ENCODE assay signal across 24 cellular contexts in the genomic region with DNA sequence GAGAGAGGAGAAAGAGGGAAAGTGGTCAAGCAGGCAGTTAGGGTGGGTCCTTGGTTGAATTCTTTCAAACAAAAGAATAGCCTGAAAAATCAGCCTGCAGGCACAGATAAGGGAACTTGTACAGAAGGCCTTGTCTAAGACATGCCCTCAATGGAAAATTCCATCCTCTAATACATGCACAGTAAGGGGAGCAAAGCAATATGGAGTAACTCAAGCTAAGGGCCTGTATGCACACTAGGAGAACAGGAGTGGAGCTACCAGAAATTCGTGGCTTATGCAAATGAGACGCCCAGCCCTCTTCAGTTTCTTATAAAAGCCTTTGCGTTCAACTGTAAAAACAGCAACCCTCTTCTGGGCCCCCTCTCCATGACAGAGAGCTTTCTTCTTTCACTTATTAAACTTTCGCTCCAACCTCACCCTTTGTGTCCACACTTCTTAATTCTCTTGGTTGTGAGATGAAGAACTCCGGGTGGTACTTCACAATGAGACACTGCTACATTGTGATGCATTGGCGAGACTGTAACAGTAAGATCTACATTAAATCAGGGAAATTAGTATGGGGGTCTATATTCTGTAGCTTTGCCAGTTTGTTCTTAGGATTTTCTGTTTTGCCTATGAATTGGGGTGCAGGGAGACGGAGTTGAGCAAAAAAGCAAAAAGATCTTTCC.
"Had no signal": no experiment of that assay in that cellular context is flagged by ENCODE, and none has a peak within 500 bp of the region (broad histone marks: within the 10 kb centered on the region; RNA-seq: fewer than 3 reads in every experiment).

No MANE protein-coding gene starts in this region.

- H3K4me1 ChIP-seq: body of pancreas, gastroesophageal sphincter, parathyroid adenoma, transverse colon had no signal

- H2AFZ ChIP-seq: parathyroid adenoma had no signal

- H3K27me3 Mint-ChIP-seq: stimulated activated naive CD8-positive, alpha-beta T cell treated with anti-CD3 and anti-CD28 coated beads, Interleukin-15, amount 100 ng/mL, for 72 hours had no signal

- H3K27ac ChIP-seq: body of pancreas, cardiac muscle cell, gastroesophageal sphincter, parathyroid adenoma, transverse colon had no signal

- H3K4me1 Mint-ChIP-seq: activated naive CD4-positive, alpha-beta T cell treated with anti-CD3 and anti-CD28 coated beads, Interleukin-2, amount 50 U/mL, for 24 hours; memory B cell; nephron; stimulated activated naive CD8-positive, alpha-beta T cell treated with anti-CD3 and anti-CD28 coated beads, Interleukin-15, amount 100 ng/mL, for 72 hours had no signal

- H3K9me3 Mint-ChIP-seq: activated CD4-positive, alpha-beta memory T cell treated with anti-CD3 and anti-CD28 coated beads for 36 hours; endodermal cell; memory B cell; nephron; stimulated activated naive CD8-positive, alpha-beta T cell treated with anti-CD3 and anti-CD28 coated beads, Interleukin-15, amount 100 ng/mL, for 72 hours had no signal

- DNase-seq: activated CD4-positive, alpha-beta memory T cell treated with anti-CD3 and anti-CD28 coated beads for 36 hours; activated CD4-positive, alpha-beta T cell treated with anti-CD3 and anti-CD28 coated beads for 4 hours; activated CD4-positive, CD25-positive, alpha-beta regulatory T cell; activated effector memory CD4-positive, alpha-beta T cell treated with Interleukin-2 at 50 U/mL for 16 hours; activated T-cell treated with anti-CD3 and anti-CD28 coated beads, Interleukin-2, amount 50 U/mL, for 48 hours; anterior cingulate cortex; body of pancreas; cortex of kidney; endodermal cell; head of caudate nucleus; islet precursor cell; left cardiac atrium; nucleus accumbens; right cardiac atrium; stimulated activated CD4-positive, alpha-beta T cell treated with anti-CD3 and anti-CD28 coated beads, Interleukin-12 subunit alpha, Interleukin-12 subunit beta, amount 100 ng/mL, for 4 hours; stimulated activated CD4-positive, alpha-beta T cell treated with anti-CD3 and anti-CD28 coated beads, Interleukin-4, amount 100 ng/mL, for 4 hours; stimulated activated naive CD8-positive, alpha-beta T cell treated with anti-CD3 and anti-CD28 coated beads, Interleukin-15, amount 100 ng/mL, for 72 hours; transverse colon had no signal

- H3K4me3 Mint-ChIP-seq: activated CD4-positive, alpha-beta memory T cell treated with anti-CD3 and anti-CD28 coated beads for 36 hours; activated naive CD4-positive, alpha-beta T cell treated with anti-CD3 and anti-CD28 coated beads, Interleukin-2, amount 50 U/mL, for 24 hours; endodermal cell; memory B cell; nephron; stimulated activated naive CD8-positive, alpha-beta T cell treated with anti-CD3 and anti-CD28 coated beads, Interleukin-15, amount 100 ng/mL, for 72 hours had no signal

- H3K27me3 ChIP-seq: body of pancreas, cardiac muscle cell, gastroesophageal sphincter, transverse colon had no signal

- H3K9me3 ChIP-seq: body of pancreas, gastroesophageal sphincter, transverse colon had no signal

- H3K9ac ChIP-seq: parathyroid adenoma had no signal

- H3K79me2 ChIP-seq: parathyroid adenoma had no signal

- H3K4me3 ChIP-seq: body of pancreas, cardiac muscle cell, gastroesophageal sphincter, transverse colon had no signal

- H3K36me3 ChIP-seq: cardiac muscle cell, gastroesophageal sphincter, transverse colon had no signal

- H3K27ac Mint-ChIP-seq: activated CD4-positive, alpha-beta memory T cell treated with anti-CD3 and anti-CD28 coated beads for 36 hours; activated naive CD4-positive, alpha-beta T cell treated with anti-CD3 and anti-CD28 coated beads, Interleukin-2, amount 50 U/mL, for 24 hours; endodermal cell; memory B cell; nephron; stimulated activated naive CD8-positive, alpha-beta T cell treated with anti-CD3 and anti-CD28 coated beads, Interleukin-15, amount 100 ng/mL, for 72 hours had no signal

- H3K36me3 Mint-ChIP-seq: activated CD4-positive, alpha-beta memory T cell treated with anti-CD3 and anti-CD28 coated beads for 36 hours; activated naive CD4-positive, alpha-beta T cell treated with anti-CD3 and anti-CD28 coated beads, Interleukin-2, amount 50 U/mL, for 24 hours; memory B cell had no signal
